ENCODE assay signal across 8 cellular contexts in genomic region chr10:38390725-38391124, GRCh38.
A peak's percentile ranks its signal among the peaks of the same experiment; 100 is the strongest.
DNase-seq lines count a peak whose midpoint lies in the region; ATAC-seq and TF ChIP-seq lines count a peak whose summit lies in the region.
"Not testable (repeated sequence)": the region's sequence is repeated elsewhere in the genome, so short reads cannot be mapped to it uniquely, and the experiment has no call there.

No MANE protein-coding gene starts in this region.

- H3K4me1 ChIP-seq in Karpas-422 (ENCODE audit: low read length); mesendoderm (ENCODE audit: control insufficient read depth, low read depth, low read length): not testable (repeated sequence)

- H3K36me3 Mint-ChIP-seq in activated naive CD4-positive, alpha-beta T cell treated with anti-CD3 and anti-CD28 coated beads for 36 hours (ENCODE audit: low read depth); type B pancreatic cell: not testable (repeated sequence)

- not testable (repeated sequence) for H3K27ac ChIP-seq in Karpas-422 (ENCODE audit: low read length); mesendoderm (ENCODE audit: low read depth, low read length)

- not testable (repeated sequence) for H3K27ac Mint-ChIP-seq in activated naive CD4-positive, alpha-beta T cell treated with anti-CD3 and anti-CD28 coated beads for 36 hours; type B pancreatic cell

- DNase-seq in DMS53 treated with DMSO at 0.1 percent for 48 hours (lab: John Stamatoyannopoulos, UW; ENCODE audit: unreplicated experiment) (peak; percentile 5), Karpas-422 (peak; percentile 73), RPMI8226 (peak; percentile 7), erythroblast (lab: John Stamatoyannopoulos, UW) (peak; percentile 21 to 39), mesendoderm (peak; percentile 1)
- peak; percentile 42 for DNase-seq in activated naive CD4-positive, alpha-beta T cell treated with anti-CD3 and anti-CD28 coated beads for 36 hours
- not testable (repeated sequence) for DNase-seq in type B pancreatic cell (ENCODE audit: extremely low spot score, unreplicated experiment)

- not testable (repeated sequence) for H2BK5ac ChIP-seq in mesendoderm (ENCODE audit: low read length)

- not testable (repeated sequence) for H3K4ac ChIP-seq in mesendoderm (ENCODE audit: low read depth, low read length)

- H3K9me3 ChIP-seq in Karpas-422 (ENCODE audit: low read length): not testable (repeated sequence)

- TF ChIP-seq POLR2A in erythroblast (IDR thresholded peaks at IDR 0.05; ENCODE audit: low read length): not testable (repeated sequence)

- not testable (repeated sequence) for H3K23ac ChIP-seq in mesendoderm (ENCODE audit: low read length)

- H3K4me3 Mint-ChIP-seq in activated naive CD4-positive, alpha-beta T cell treated with anti-CD3 and anti-CD28 coated beads for 36 hours; type B pancreatic cell: not testable (repeated sequence)

- not testable (repeated sequence) for H3K4me3 ChIP-seq in Karpas-422 (ENCODE audit: low read length); mesendoderm (ENCODE audit: low read length)

- H3K56ac ChIP-seq in mesendoderm (ENCODE audit: low read length): not testable (repeated sequence)

- peak; percentile 60 for ATAC-seq in GM21390 (IDR thresholded peaks at IDR 0.05; ENCODE audit: unreplicated experiment)

- H3K27me3 Mint-ChIP-seq in activated naive CD4-positive, alpha-beta T cell treated with anti-CD3 and anti-CD28 coated beads for 36 hours (ENCODE audit: low read depth); type B pancreatic cell: not testable (repeated sequence)

- not testable (repeated sequence) for H3K4me2 ChIP-seq in Karpas-422 (ENCODE audit: low read depth, low read length, poor library complexity, severe bottlenecking); mesendoderm (ENCODE audit: low read length)

- H2AK5ac ChIP-seq in mesendoderm (ENCODE audit: low read length): not testable (repeated sequence)

- not testable (repeated sequence) for H3K9me2 ChIP-seq in Karpas-422 (replicated peaks; ENCODE audit: insufficient read depth, low read length)

- not testable (repeated sequence) for H2AFZ ChIP-seq in Karpas-422 (ENCODE audit: low read length)

- intact Hi-C loops in activated naive CD4-positive, alpha-beta T cell treated with anti-CD3 and anti-CD28 coated beads for 36 hours (cut with micrococcal nuclease): not testable (repeated sequence)

- not testable (repeated sequence) for H2BK120ac ChIP-seq in mesendoderm (ENCODE audit: low read depth, low read length)

- WGBS in mesendoderm (ENCODE audit: extremely low coverage, insufficient coverage, low lambda C conversion rate): no CpG with 5 or more reads among the region's 3 CpGs

- H3K79me1 ChIP-seq in mesendoderm (ENCODE audit: low read length): not testable (repeated sequence)

- not testable (repeated sequence) for H4K8ac ChIP-seq in mesendoderm (ENCODE audit: low read depth, low read length)

- TF ChIP-seq CTCF in type B pancreatic cell (conservative IDR thresholded peaks at IDR 0.05): peak; percentile 47

- CTCF ChIA-PET in activated naive CD4-positive, alpha-beta T cell treated with anti-CD3 and anti-CD28 coated beads for 36 hours (lab: Charles Lee): not testable (repeated sequence)

- H3K79me2 ChIP-seq in Karpas-422 (ENCODE audit: low read length); mesendoderm (ENCODE audit: control insufficient read depth, insufficient read depth, low read length): not testable (repeated sequence)

- H3K9ac ChIP-seq in Karpas-422 (ENCODE audit: low read length); mesendoderm (ENCODE audit: low read length): not testable (repeated sequence)

- not testable (repeated sequence) for H4K5ac ChIP-seq in mesendoderm (ENCODE audit: low read length)

- not testable (repeated sequence) for H3K36me3 ChIP-seq in Karpas-422 (ENCODE audit: insufficient read depth, low read length); mesendoderm (ENCODE audit: control insufficient read depth, insufficient read depth, low read length)

- H4K20me1 ChIP-seq in Karpas-422 (ENCODE audit: insufficient read depth, low read depth, low read length): not testable (repeated sequence)

- H3K18ac ChIP-seq in mesendoderm (ENCODE audit: low read length): not testable (repeated sequence)

- not testable (repeated sequence) for H2BK15ac ChIP-seq in mesendoderm (replicated peaks; ENCODE audit: low read depth)

- H3K4me1 Mint-ChIP-seq in activated naive CD4-positive, alpha-beta T cell treated with anti-CD3 and anti-CD28 coated beads for 36 hours (ENCODE audit: low read depth); type B pancreatic cell (ENCODE audit: unreplicated experiment): not testable (repeated sequence)

- H3K27me3 ChIP-seq in Karpas-422 (ENCODE audit: low read length); mesendoderm (ENCODE audit: insufficient read depth, low read length, poor library complexity): not testable (repeated sequence)

- H3K9me3 Mint-ChIP-seq in activated naive CD4-positive, alpha-beta T cell treated with anti-CD3 and anti-CD28 coated beads for 36 hours; type B pancreatic cell: not testable (repeated sequence)
